ENCODE assay signal across 1 cellular context in the genomic region with DNA sequence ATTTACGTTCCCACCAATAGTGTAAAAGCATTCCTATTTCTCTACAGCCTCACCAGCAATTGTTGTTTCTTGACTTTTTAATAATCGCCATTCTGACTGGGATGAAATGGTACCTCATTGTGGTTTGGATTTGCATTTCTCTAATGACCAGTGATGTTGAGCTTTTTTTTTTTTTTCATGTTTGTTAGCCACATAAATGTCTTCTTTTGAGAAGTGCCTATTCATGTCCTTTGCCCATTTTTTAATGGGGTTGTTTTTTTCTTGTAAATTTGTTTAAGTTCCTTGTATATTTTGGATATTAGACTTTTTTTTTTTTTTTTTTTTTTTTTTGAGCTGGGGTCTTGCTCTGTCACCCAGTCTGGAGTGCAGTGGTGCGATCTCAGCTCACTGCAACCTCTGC.
A peak's percentile ranks its signal among the peaks of the same experiment; 100 is the strongest.
DNase-seq lines count a peak whose midpoint lies in the region.
"Not testable (repeated sequence)": the region's sequence is repeated elsewhere in the genome, so short reads cannot be mapped to it uniquely, and the experiment has no call there.

No MANE protein-coding gene starts in this region.

- peak overlapping the region; percentile 55 for H3K27ac Mint-ChIP-seq in activated naive CD4-positive, alpha-beta T cell treated with anti-CD3 and anti-CD28 coated beads, Interleukin-2, amount 10 ng/mL, durations not matched to agents 7 days and 5 days

- not testable (repeated sequence) for H3K9me3 Mint-ChIP-seq in activated naive CD4-positive, alpha-beta T cell treated with anti-CD3 and anti-CD28 coated beads, Interleukin-2, amount 10 ng/mL, durations not matched to agents 7 days and 5 days

- not testable (repeated sequence) for H3K27me3 Mint-ChIP-seq in activated naive CD4-positive, alpha-beta T cell treated with anti-CD3 and anti-CD28 coated beads, Interleukin-2, amount 10 ng/mL, durations not matched to agents 7 days and 5 days

- CTCF ChIA-PET in activated naive CD4-positive, alpha-beta T cell treated with anti-CD3 and anti-CD28 coated beads, Interleukin-2, amount 10 ng/mL, durations not matched to agents 7 days and 5 days (lab: Charles Lee) = not testable (repeated sequence)

- not testable (repeated sequence) for DNase-seq in activated naive CD4-positive, alpha-beta T cell treated with anti-CD3 and anti-CD28 coated beads, Interleukin-2, amount 10 ng/mL, durations not matched to agents 7 days and 5 days

- not testable (repeated sequence) for H3K36me3 Mint-ChIP-seq in activated naive CD4-positive, alpha-beta T cell treated with anti-CD3 and anti-CD28 coated beads, Interleukin-2, amount 10 ng/mL, durations not matched to agents 7 days and 5 days

- H3K4me1 Mint-ChIP-seq in activated naive CD4-positive, alpha-beta T cell treated with anti-CD3 and anti-CD28 coated beads, Interleukin-2, amount 10 ng/mL, durations not matched to agents 7 days and 5 days = not testable (repeated sequence)

- not testable (repeated sequence) for H3K4me3 Mint-ChIP-seq in activated naive CD4-positive, alpha-beta T cell treated with anti-CD3 and anti-CD28 coated beads, Interleukin-2, amount 10 ng/mL, durations not matched to agents 7 days and 5 days
